9 cellular contexts compared by ENCODE assay signal in genomic region chr19:409515-410242, GRCh38. TPM values are rescaled to one million over a fixed set of nuclear protein-coding genes. Genes with fewer than 3 reads are reported as not detected.
A peak's percentile ranks its signal among the peaks of the same experiment; 100 is the strongest.
DNase-seq lines count a peak whose midpoint lies in the region; ATAC-seq, FAIRE-seq and TF ChIP-seq lines count a peak whose summit lies in the region.
"Had no signal": no experiment of that assay in that cellular context is flagged by ENCODE, and none has a peak within 500 bp of the region (broad histone marks: within the 10 kb centered on the region; RNA-seq: fewer than 3 reads in every experiment).

No MANE protein-coding gene starts in this region.

- H3K4me3 Mint-ChIP-seq in astrocyte (ENCODE audit: unreplicated experiment): peak overlapping the region; percentile 90

- no peak for TF ChIP-seq CTCF in cardiac muscle cell (IDR thresholded peaks at IDR 0.05; ENCODE audit: low read depth, low read length)
- no peak for TF ChIP-seq CTCF in astrocyte (IDR thresholded peaks at IDR 0.05; ENCODE audit: insufficient read depth, low read depth, low read length)

- H3K9me3 Mint-ChIP-seq in astrocyte (ENCODE audit: unreplicated experiment): peaks cover 2% of the 10 kb centered on the region

- no peak for ATAC-seq in Right ventricle myocardium superior (ENCODE audit: poor library complexity)
- ATAC-seq in HG03097 (IDR thresholded peaks at IDR 0.05; ENCODE audit: low FRiP score, unreplicated experiment): no peak
- ATAC-seq in GM18907 (IDR thresholded peaks at IDR 0.05; ENCODE audit: unreplicated experiment): no peak
- no peak for ATAC-seq in GM18861 (IDR thresholded peaks at IDR 0.05; ENCODE audit: unreplicated experiment)

- H3K4me1 Mint-ChIP-seq in astrocyte (ENCODE audit: low read depth, unreplicated experiment): no peaks in the 10 kb centered on the region

- 41 to 45% methylated on average over 14 to 18 of the region's 23 CpGs for WGBS in mesodermal cell (ENCODE audit: insufficient coverage in 2 of 2), 2 experiments

- peak overlapping the region; percentile 64 for H3K4me2 ChIP-seq in astrocyte (ENCODE audit: low read length)

- no peaks in the 10 kb centered on the region for H3K79me2 ChIP-seq in astrocyte (ENCODE audit: insufficient read depth, low read length)

- FAIRE-seq in astrocyte (lab: Jason Lieb, UNC): no peak

- H2AFZ ChIP-seq in astrocyte (ENCODE audit: low read depth, low read length): peak overlapping the region; percentile 10

- no peak overlapping the region for H3K27ac Mint-ChIP-seq in astrocyte (ENCODE audit: unreplicated experiment)

- no peaks in the 10 kb centered on the region for H3K36me3 Mint-ChIP-seq in astrocyte (ENCODE audit: low read depth, unreplicated experiment)

- H3K9me3 ChIP-seq in cardiac muscle cell (ENCODE audit: low read depth) (no peaks in the 10 kb centered on the region), astrocyte (ENCODE audit: insufficient read depth, low read depth, low read length) (no peaks in the 10 kb centered on the region), mesodermal cell (ENCODE audit: control insufficient read depth, low read length) (no peaks in the 10 kb centered on the region)

- H3K27me3 ChIP-seq in cardiac muscle cell (peaks cover 19% of the 10 kb centered on the region), astrocyte (ENCODE audit: insufficient read depth, low read length) (peaks cover 10% of the 10 kb centered on the region)

- DNase-seq in cardiac muscle cell (ENCODE audit: low read depth in 1 of 2, low spot score in 1 of 2) (peak in 1 of 2 donors; percentile 30), Right ventricle myocardium superior (no peak), astrocyte (ENCODE audit: low read depth) (no peak)
- no peak for DNase-seq in stimulated activated CD4-positive, alpha-beta T cell treated with anti-CD3 and anti-CD28 coated beads, Interleukin-1b, Interleukin-23, amount 100 ng/mL, for 48 hours
- DNase-seq: NCI-H226 had no signal

- H3K4me3 ChIP-seq in cardiac muscle cell (peak overlapping the region; percentile 81), astrocyte (ENCODE audit: insufficient read depth, low read depth, low read length) (no peak overlapping the region), mesodermal cell (ENCODE audit: extremely low read depth, insufficient read depth, low read length, poor library complexity, severe bottlenecking) (peak overlapping the region; percentile 64)

- H3K9ac ChIP-seq in astrocyte (ENCODE audit: low read length): no peak overlapping the region

- H4K20me1 ChIP-seq in astrocyte (ENCODE audit: insufficient read depth, low read length): no peaks in the 10 kb centered on the region

- H3K27ac ChIP-seq in cardiac muscle cell (no peak overlapping the region), astrocyte (ENCODE audit: low read depth, low read length) (no peak overlapping the region), mesodermal cell (ENCODE audit: low read depth, low read length, severe bottlenecking) (no peak overlapping the region)

- peaks cover 6% of the 10 kb centered on the region for H3K27me3 Mint-ChIP-seq in astrocyte (ENCODE audit: low read depth, unreplicated experiment)

- H3K36me3 ChIP-seq in cardiac muscle cell (no peaks in the 10 kb centered on the region), astrocyte (ENCODE audit: insufficient read depth, low read length) (no peaks in the 10 kb centered on the region), mesodermal cell (ENCODE audit: control insufficient read depth, insufficient read depth, low read length) (no peaks in the 10 kb centered on the region)

- H3K4me1 ChIP-seq in cardiac muscle cell (ENCODE audit: low read depth) (peaks cover 3% of the 10 kb centered on the region), astrocyte (ENCODE audit: insufficient read depth, low read length) (peaks cover 3% of the 10 kb centered on the region), mesodermal cell (ENCODE audit: control insufficient read depth, insufficient read depth, low read length, poor library complexity, severe bottlenecking) (no peaks in the 10 kb centered on the region)

- intact Hi-C loops in Right ventricle myocardium superior (cut with DNase I): no loop called here

RNA-seq across cellular contexts. Expression of gene C2CD4C, which starts 0.7 kb away (rescaled TPM):
- total RNA-seq in cardiac muscle cell (4.1 and 5.4 TPM in 2 replicates), Right ventricle myocardium superior (1.7 TPM), astrocyte (2.9 and 3.4 TPM in 2 replicates)
- 3.0 and 3.4 TPM in 2 replicates for polyA plus RNA-seq in cardiac muscle cell
- polyA plus RNA-seq in mesodermal cell (2013, experiment 1 of 2): 5.0 TPM
- 3.7 TPM for polyA plus RNA-seq in mesodermal cell (2013, experiment 2 of 2)

RNA-seq across cellular contexts. Expression of gene SHC2, which starts 51.2 kb away (rescaled TPM):
- 33.6 and 56.9 TPM in 2 replicates for total RNA-seq in cardiac muscle cell
- 39.9 and 54.6 TPM in 2 replicates for polyA plus RNA-seq in cardiac muscle cell
- total RNA-seq in Right ventricle myocardium superior: 8.8 TPM
- 27.5 and 29.7 TPM in 2 replicates for total RNA-seq in astrocyte
- 48.6 TPM for polyA plus RNA-seq in mesodermal cell (2013, experiment 1 of 2)
- polyA plus RNA-seq in mesodermal cell (2013, experiment 2 of 2): 39.2 TPM
